10 cellular contexts compared by ENCODE assay signal in the genomic region with DNA sequence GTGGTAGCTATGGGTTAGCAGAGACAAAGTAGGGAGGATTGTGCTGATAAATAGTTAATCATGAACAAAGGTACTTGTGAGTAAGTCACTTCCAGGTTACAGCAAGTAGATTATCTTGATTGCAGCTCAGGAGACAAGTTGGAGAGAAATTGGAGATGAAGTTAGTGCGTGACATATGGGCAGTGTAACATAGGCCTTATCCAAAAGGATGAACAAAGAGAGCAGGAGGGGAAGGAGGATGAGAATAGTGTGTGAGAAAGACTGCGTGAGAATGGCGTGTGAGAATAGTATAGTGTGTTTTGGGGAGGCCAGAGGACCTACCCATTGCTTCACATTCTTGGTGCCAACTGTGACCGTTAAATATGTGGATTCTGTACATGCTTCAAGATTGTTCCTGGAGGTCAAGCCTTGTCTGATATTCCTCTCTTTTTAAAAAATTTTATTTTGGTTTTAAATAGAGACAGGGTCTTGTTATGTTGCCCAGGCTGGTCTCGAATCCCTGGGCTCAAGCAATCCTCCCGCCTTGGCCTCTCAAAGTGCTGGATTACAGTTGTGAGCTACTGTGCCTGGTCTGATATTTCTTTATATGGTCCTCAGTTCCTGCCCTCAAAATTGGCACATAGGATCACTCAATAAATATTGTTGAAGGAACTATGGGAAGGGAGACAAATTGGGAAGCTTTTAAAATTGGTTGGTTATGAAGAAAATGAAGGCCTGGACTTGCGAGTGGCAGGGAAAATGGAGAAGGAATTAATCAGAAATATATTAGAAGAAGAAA. TPM values are rescaled to one million over a fixed set of nuclear protein-coding genes. Genes with fewer than 3 reads are reported as not detected.
DNase-seq lines count a peak whose midpoint lies in the region; ATAC-seq and TF ChIP-seq lines count a peak whose summit lies in the region.
"Had no signal": no experiment of that assay in that cellular context is flagged by ENCODE, and none has a peak within 500 bp of the region (broad histone marks: within the 10 kb centered on the region; RNA-seq: fewer than 3 reads in every experiment).

No MANE protein-coding gene starts in this region.

- no peak for DNase-seq in H7
- no peak for DNase-seq in T-helper 17 cell
- no peak for DNase-seq in right cardiac atrium
- DNase-seq in sigmoid colon = no peak
- no peak for DNase-seq in caudate nucleus (lab: John Stamatoyannopoulos, UW)
- no peak for DNase-seq in NCI-H2029 treated with DMSO at 0.1 percent for 48 hours (lab: John Stamatoyannopoulos, UW)
- DNase-seq in NCI-H187 (lab: John Stamatoyannopoulos, UW) = no peak
- DNase-seq in activated CD4-positive, alpha-beta T cell treated with anti-CD3 and anti-CD28 coated beads, Interleukin-2, amount 50 U/mL, for 48 hours = no peak
- DNase-seq: activated T-cell treated with anti-CD3 and anti-CD28 coated beads, Interleukin-2, amount 50 U/mL, for 1 hour; NCI-H146 had no signal

- H3K9me3 ChIP-seq in T-helper 17 cell (ENCODE audit: control insufficient read depth, low read length, poor library complexity, severe bottlenecking) = no peaks in the 10 kb centered on the region
- H3K9me3 ChIP-seq in right cardiac atrium (ENCODE audit: control insufficient read depth, low read length) = no peaks in the 10 kb centered on the region
- no peaks in the 10 kb centered on the region for H3K9me3 ChIP-seq in sigmoid colon

- TF ChIP-seq EP300 in sigmoid colon (IDR thresholded peaks at IDR 0.05) = no peak

- H3K4me1 Mint-ChIP-seq in T-helper 17 cell = peaks cover 50% of the 10 kb centered on the region

- peak overlapping the region; percentile 70 for H3K27ac Mint-ChIP-seq in T-helper 17 cell

- no peak for TF ChIP-seq CTCF in sigmoid colon (IDR thresholded peaks at IDR 0.05)

- peaks cover 7% of the 10 kb centered on the region for H3K36me3 ChIP-seq in H7 (replicated peaks; ENCODE audit: control insufficient read depth, insufficient read depth, low read length)
- H3K36me3 ChIP-seq in sigmoid colon = no peaks in the 10 kb centered on the region

- no peaks in the 10 kb centered on the region for H3K27me3 Mint-ChIP-seq in T-helper 17 cell

- TF ChIP-seq POLR2A in sigmoid colon (IDR thresholded peaks at IDR 0.05) = no peak

- peaks cover 9% of the 10 kb centered on the region for H3K4me1 ChIP-seq in right cardiac atrium (ENCODE audit: control insufficient read depth, insufficient read depth, low read length)
- H3K4me1 ChIP-seq in sigmoid colon = peaks cover 0 to 71% (median 63%) of the 10 kb centered on the region in 4 donors

- WGBS in right cardiac atrium = 80% methylated on average over 7 of the region's 7 CpGs
- WGBS in sigmoid colon, 2 donors = 88% methylated on average over 7 of the region's 7 CpGs

- H3K27me3 ChIP-seq in H7 (ENCODE audit: control insufficient read depth, insufficient read depth, low read length) (no peaks in the 10 kb centered on the region), right cardiac atrium (ENCODE audit: control insufficient read depth, insufficient read depth) (no peaks in the 10 kb centered on the region), sigmoid colon (no peaks in the 10 kb centered on the region)

- H3K27ac ChIP-seq in right cardiac atrium (ENCODE audit: low read length) (no peak overlapping the region), sigmoid colon (peak overlapping the region; percentile 96 to 100 (median 98)), caudate nucleus (ENCODE audit: low read depth, low read length) (no peak overlapping the region)

- H3K36me3 Mint-ChIP-seq in T-helper 17 cell (ENCODE audit: low read depth) = peaks cover 10% of the 10 kb centered on the region

- intact Hi-C loops in right cardiac atrium (cut with DNase I) = no loop called here
- intact Hi-C loops in sigmoid colon (cut with DNase I) = no loop called here

- no peak for ATAC-seq in T-helper 17 cell
- no peak for ATAC-seq in right cardiac atrium

- H3K4me3 Mint-ChIP-seq in T-helper 17 cell = peak overlapping the region; percentile 46

- H3K4me3 ChIP-seq in H7 (ENCODE audit: insufficient read depth, low read depth, low read length) (peak overlapping the region; percentile 4; the same call in 1 of the 2 replicates), right cardiac atrium (ENCODE audit: low read length) (peak overlapping the region; percentile 96), sigmoid colon (peak overlapping the region; percentile 8 to 100 (median 92))

RNA-seq across cellular contexts. Expression of a gene that starts 3.2 kb away (rescaled TPM):
- 194 and 200 TPM in 2 replicates for total RNA-seq in H7 (2014; rRNA removed; shearing (Covaris generic))
- total RNA-seq in T-helper 17 cell (100 to 1,000 TPM in 1 of 2 donors, 10 to 100 TPM in 1; 79.1 to 245 TPM), right cardiac atrium (100 to 1,000 TPM; 203 to 246 (median 224) TPM), sigmoid colon (100 to 1,000 TPM; 179 to 451 (median 305) TPM)
- polyA plus RNA-seq in right cardiac atrium (74.6 TPM), sigmoid colon (10 to 100 TPM in 1 of 3 donors, 1 to 10 TPM in 2; 6.2 to 47.4 (median 6.6) TPM)

Comparison
In these comparisons a context has a peak if more than half of its experiments do, and no peak if none do; other contexts are left out.
1. H3K4me3 ChIP-seq: peak in every context shown above with its lines; median percentile 96 in right cardiac atrium; 92 in sigmoid colon; 4 in H7.
2. H3K27ac ChIP-seq: peak in sigmoid colon (4 of 4); none in right cardiac atrium (single experiment) and caudate nucleus (single experiment).